Comparison of ENCODE assay signal across 1 cellular context in the genomic region with DNA sequence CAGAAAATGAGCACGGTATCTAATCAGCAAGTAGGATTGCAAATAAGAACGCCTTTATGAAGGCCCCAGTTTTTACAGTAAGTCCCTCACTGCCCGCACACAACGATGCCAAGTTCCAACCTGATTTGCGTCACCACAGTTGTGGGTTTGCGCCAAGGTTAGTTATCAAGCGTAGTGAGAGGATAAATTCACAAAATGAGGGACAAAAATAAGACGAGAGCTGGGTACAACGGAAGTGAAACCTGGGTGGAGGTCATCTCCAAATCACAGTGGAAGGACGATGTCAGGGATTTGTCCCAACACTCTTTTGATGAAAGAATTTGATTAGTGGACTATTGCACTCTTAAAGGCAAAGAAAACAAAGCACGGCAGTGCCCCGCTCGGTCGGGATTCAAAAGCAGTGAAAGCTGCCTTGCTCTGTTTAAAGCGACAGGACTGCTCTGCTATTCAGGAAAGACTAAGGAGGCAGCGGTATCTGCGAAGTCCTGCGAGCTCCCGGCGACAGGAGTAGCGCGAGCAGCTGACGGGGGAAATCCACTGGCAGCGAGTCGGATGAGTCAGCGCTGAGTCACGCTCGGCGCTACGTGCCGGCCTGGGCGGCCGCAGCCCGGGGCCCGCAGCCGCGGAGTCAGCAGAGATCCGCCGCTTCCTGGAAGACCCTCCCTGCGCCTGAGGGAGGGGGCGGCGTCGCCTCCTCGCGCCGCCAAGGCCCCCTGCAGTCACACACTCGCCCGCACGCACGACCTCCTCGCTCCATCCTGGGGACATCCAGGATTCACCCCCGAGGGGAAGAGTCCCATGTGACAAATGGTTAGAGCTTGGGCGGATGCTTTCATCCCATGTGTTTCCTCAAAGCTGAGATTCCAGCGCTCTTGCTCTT.
TF ChIP-seq lines count a peak whose summit lies in the region.

No MANE protein-coding gene starts in this region.

TF ChIP-seq in HepG2, 621 proteins besides CTCF, POLR2A, EP300 and RAD21 (continued from another document and continues in another):
- TF ChIP-seq MTA1 (CRISPR knock-in tag; IDR thresholded peaks at IDR 0.05; ENCODE audit: borderline replicate concordance) (peak; percentile 82; the same call in 1 of the 2 replicates), POLR2AphosphoS5 (IDR thresholded peaks at IDR 0.05; ENCODE audit: low read depth, low read length) (no peak), NRL (CRISPR knock-in tag; IDR thresholded peaks at IDR 0.05; ENCODE audit: borderline replicate concordance) (peak; percentile 92), MEIS1 (CRISPR knock-in tag; IDR thresholded peaks at IDR 0.05; ENCODE audit: borderline replicate concordance) (peak; percentile 48; the same call in 1 of the 2 replicates), ZNF510 (CRISPR knock-in tag; IDR thresholded peaks at IDR 0.05; ENCODE audit: low read depth) (no peak), FOSL1 (CRISPR knock-in tag; IDR thresholded peaks at IDR 0.05; ENCODE audit: borderline replicate concordance) (peak; percentile 93), RFX5 (IDR thresholded peaks at IDR 0.05; ENCODE audit: low read depth, low read length) (no peak), ZNF34 (CRISPR knock-in tag; IDR thresholded peaks at IDR 0.05; ENCODE audit: borderline replicate concordance) (no peak), ZSCAN20 (CRISPR knock-in tag; IDR thresholded peaks at IDR 0.05; ENCODE audit: borderline replicate concordance) (peak; percentile 48), ZNF33B (CRISPR knock-in tag; IDR thresholded peaks at IDR 0.05) (no peak), CAMTA2 (CRISPR knock-in tag; IDR thresholded peaks at IDR 0.05; ENCODE audit: borderline replicate concordance) (no peak), ZNF749 (CRISPR knock-in tag; IDR thresholded peaks at IDR 0.05; ENCODE audit: borderline replicate concordance) (no peak), ZNF773 (CRISPR knock-in tag; IDR thresholded peaks at IDR 0.05; ENCODE audit: borderline replicate concordance) (no peak), SAFB2 (CRISPR knock-in tag; IDR thresholded peaks at IDR 0.05; ENCODE audit: borderline replicate concordance, low read depth) (peak; percentile 86; the same call in 1 of the 2 replicates), ARHGAP35 (CRISPR knock-in tag; IDR thresholded peaks at IDR 0.05; ENCODE audit: borderline replicate concordance) (no peak), NCOA2 (CRISPR knock-in tag; IDR thresholded peaks at IDR 0.05) (no peak), GPN1 (CRISPR knock-in tag; IDR thresholded peaks at IDR 0.05; ENCODE audit: borderline replicate concordance) (no peak), HIVEP1 (CRISPR knock-in tag; IDR thresholded peaks at IDR 0.05) (peak; percentile 74), MXI1 (IDR thresholded peaks at IDR 0.05; ENCODE audit: borderline replicate concordance, low read depth, low read length) (peak; percentile 90; the same call in 2 of the 3 replicates), SCMH1 (CRISPR knock-in tag; IDR thresholded peaks at IDR 0.05; ENCODE audit: borderline replicate concordance) (no peak), ZNF24 (IDR thresholded peaks at IDR 0.05) (no peak), ZNF598 (CRISPR knock-in tag; IDR thresholded peaks at IDR 0.05; ENCODE audit: borderline replicate concordance) (peak; percentile 75; the same call in 1 of the 2 replicates), HNF4A (CRISPR knock-in tag; IDR thresholded peaks at IDR 0.05) (peak; percentile 35), GTF2F1 (IDR thresholded peaks at IDR 0.05; ENCODE audit: low read length) (no peak), REXO4 (CRISPR knock-in tag; IDR thresholded peaks at IDR 0.05; ENCODE audit: borderline replicate concordance) (no peak), PHF20 (CRISPR knock-in tag; IDR thresholded peaks at IDR 0.05) (peak; percentile 68), FOSL2 (CRISPR knock-in tag; IDR thresholded peaks at IDR 0.05) (peak; percentile 98), ZNF225 (CRISPR knock-in tag; IDR thresholded peaks at IDR 0.05) (no peak), ZBTB1 (CRISPR knock-in tag; IDR thresholded peaks at IDR 0.05; ENCODE audit: borderline replicate concordance) (no peak), NFKB2 (CRISPR knock-in tag; IDR thresholded peaks at IDR 0.05; ENCODE audit: borderline replicate concordance) (peak; percentile 75; the same call in 1 of the 2 replicates), ZNF550 (CRISPR knock-in tag; IDR thresholded peaks at IDR 0.05; ENCODE audit: borderline replicate concordance) (no peak), SP1 (IDR thresholded peaks at IDR 0.05) (no peak), SP1 (CRISPR knock-in tag; IDR thresholded peaks at IDR 0.05) (no peak), ZNF251 (CRISPR knock-in tag; IDR thresholded peaks at IDR 0.05) (no peak), POLR2G (IDR thresholded peaks at IDR 0.05; ENCODE audit: low read depth, low read length) (no peak), NONO (IDR thresholded peaks at IDR 0.05) (no peak), NONO (CRISPR knock-in tag; conservative IDR thresholded peaks at IDR 0.05) (peak; percentile 47; the same call in 1 of the 2 replicates), ZNF850 (CRISPR knock-in tag; conservative IDR thresholded peaks at IDR 0.05) (no peak), ZNF724P (CRISPR knock-in tag; IDR thresholded peaks at IDR 0.05; ENCODE audit: borderline replicate concordance) (no peak), ZFP41 (CRISPR knock-in tag; IDR thresholded peaks at IDR 0.05; ENCODE audit: borderline replicate concordance) (peak; percentile 74; the same call in 1 of the 2 replicates)
- TF ChIP-seq, protein P1, sequence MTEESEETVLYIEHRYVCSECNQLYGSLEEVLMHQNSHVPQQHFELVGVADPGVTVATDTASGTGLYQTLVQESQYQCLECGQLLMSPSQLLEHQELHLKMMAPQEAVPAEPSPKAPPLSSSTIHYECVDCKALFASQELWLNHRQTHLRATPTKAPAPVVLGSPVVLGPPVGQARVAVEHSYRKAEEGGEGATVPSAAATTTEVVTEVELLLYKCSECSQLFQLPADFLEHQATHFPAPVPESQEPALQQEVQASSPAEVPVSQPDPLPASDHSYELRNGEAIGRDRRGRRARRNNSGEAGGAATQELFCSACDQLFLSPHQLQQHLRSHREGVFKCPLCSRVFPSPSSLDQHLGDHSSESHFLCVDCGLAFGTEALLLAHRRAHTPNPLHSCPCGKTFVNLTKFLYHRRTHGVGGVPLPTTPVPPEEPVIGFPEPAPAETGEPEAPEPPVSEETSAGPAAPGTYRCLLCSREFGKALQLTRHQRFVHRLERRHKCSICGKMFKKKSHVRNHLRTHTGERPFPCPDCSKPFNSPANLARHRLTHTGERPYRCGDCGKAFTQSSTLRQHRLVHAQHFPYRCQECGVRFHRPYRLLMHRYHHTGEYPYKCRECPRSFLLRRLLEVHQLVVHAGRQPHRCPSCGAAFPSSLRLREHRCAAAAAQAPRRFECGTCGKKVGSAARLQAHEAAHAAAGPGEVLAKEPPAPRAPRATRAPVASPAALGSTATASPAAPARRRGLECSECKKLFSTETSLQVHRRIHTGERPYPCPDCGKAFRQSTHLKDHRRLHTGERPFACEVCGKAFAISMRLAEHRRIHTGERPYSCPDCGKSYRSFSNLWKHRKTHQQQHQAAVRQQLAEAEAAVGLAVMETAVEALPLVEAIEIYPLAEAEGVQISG (CRISPR knock-in tag; IDR thresholded peaks at IDR 0.05), result peak; percentile 83
- TF ChIP-seq, protein P2, sequence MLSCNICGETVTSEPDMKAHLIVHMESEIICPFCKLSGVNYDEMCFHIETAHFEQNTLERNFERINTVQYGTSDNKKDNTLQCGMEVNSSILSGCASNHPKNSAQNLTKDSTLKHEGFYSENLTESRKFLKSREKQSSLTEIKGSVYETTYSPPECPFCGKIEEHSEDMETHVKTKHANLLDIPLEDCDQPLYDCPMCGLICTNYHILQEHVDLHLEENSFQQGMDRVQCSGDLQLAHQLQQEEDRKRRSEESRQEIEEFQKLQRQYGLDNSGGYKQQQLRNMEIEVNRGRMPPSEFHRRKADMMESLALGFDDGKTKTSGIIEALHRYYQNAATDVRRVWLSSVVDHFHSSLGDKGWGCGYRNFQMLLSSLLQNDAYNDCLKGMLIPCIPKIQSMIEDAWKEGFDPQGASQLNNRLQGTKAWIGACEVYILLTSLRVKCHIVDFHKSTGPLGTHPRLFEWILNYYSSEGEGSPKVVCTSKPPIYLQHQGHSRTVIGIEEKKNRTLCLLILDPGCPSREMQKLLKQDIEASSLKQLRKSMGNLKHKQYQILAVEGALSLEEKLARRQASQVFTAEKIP (CRISPR knock-in tag; IDR thresholded peaks at IDR 0.05; ENCODE audit: borderline replicate concordance), result no peak
- TF ChIP-seq, protein P3, sequence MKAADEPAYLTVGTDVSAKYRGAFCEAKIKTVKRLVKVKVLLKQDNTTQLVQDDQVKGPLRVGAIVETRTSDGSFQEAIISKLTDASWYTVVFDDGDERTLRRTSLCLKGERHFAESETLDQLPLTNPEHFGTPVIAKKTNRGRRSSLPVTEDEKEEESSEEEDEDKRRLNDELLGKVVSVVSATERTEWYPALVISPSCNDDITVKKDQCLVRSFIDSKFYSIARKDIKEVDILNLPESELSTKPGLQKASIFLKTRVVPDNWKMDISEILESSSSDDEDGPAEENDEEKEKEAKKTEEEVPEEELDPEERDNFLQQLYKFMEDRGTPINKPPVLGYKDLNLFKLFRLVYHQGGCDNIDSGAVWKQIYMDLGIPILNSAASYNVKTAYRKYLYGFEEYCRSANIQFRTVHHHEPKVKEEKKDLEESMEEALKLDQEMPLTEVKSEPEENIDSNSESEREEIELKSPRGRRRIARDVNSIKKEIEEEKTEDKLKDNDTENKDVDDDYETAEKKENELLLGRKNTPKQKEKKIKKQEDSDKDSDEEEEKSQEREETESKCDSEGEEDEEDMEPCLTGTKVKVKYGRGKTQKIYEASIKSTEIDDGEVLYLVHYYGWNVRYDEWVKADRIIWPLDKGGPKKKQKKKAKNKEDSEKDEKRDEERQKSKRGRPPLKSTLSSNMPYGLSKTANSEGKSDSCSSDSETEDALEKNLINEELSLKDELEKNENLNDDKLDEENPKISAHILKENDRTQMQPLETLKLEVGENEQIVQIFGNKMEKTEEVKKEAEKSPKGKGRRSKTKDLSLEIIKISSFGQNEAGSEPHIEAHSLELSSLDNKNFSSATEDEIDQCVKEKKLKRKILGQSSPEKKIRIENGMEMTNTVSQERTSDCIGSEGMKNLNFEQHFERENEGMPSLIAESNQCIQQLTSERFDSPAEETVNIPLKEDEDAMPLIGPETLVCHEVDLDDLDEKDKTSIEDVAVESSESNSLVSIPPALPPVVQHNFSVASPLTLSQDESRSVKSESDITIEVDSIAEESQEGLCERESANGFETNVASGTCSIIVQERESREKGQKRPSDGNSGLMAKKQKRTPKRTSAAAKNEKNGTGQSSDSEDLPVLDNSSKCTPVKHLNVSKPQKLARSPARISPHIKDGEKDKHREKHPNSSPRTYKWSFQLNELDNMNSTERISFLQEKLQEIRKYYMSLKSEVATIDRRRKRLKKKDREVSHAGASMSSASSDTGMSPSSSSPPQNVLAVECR (CRISPR knock-in tag; IDR thresholded peaks at IDR 0.05; ENCODE audit: borderline replicate concordance), result peak; percentile 95
- TF ChIP-seq, protein P4, sequence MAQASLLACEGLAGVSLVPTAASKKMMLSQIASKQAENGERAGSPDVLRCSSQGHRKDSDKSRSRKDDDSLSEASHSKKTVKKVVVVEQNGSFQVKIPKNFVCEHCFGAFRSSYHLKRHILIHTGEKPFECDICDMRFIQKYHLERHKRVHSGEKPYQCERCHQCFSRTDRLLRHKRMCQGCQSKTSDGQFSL (CRISPR knock-in tag; IDR thresholded peaks at IDR 0.05), result no peak
- TF ChIP-seq, protein P5, sequence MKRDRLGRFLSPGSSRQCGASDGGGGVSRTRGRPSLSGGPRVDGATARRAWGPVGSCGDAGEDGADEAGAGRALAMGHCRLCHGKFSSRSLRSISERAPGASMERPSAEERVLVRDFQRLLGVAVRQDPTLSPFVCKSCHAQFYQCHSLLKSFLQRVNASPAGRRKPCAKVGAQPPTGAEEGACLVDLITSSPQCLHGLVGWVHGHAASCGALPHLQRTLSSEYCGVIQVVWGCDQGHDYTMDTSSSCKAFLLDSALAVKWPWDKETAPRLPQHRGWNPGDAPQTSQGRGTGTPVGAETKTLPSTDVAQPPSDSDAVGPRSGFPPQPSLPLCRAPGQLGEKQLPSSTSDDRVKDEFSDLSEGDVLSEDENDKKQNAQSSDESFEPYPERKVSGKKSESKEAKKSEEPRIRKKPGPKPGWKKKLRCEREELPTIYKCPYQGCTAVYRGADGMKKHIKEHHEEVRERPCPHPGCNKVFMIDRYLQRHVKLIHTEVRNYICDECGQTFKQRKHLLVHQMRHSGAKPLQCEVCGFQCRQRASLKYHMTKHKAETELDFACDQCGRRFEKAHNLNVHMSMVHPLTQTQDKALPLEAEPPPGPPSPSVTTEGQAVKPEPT (CRISPR knock-in tag; IDR thresholded peaks at IDR 0.05; ENCODE audit: low read depth), result no peak
- TF ChIP-seq, protein P6, sequence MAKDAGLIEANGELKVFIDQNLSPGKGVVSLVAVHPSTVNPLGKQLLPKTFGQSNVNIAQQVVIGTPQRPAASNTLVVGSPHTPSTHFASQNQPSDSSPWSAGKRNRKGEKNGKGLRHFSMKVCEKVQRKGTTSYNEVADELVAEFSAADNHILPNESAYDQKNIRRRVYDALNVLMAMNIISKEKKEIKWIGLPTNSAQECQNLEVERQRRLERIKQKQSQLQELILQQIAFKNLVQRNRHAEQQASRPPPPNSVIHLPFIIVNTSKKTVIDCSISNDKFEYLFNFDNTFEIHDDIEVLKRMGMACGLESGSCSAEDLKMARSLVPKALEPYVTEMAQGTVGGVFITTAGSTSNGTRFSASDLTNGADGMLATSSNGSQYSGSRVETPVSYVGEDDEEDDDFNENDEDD (CRISPR knock-in tag; IDR thresholded peaks at IDR 0.05; ENCODE audit: borderline replicate concordance), result peak; percentile 56; the same call in 1 of the 2 replicates
- TF ChIP-seq, protein P7, sequence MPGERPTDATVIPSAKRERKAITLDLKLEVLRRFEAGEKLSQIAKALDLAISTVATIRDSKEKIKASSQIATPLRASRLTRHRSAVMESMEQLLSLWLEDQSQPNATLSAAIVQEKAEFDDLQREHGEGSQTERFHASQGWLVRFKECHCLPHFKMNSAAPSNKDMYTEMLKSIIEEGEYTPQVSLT (CRISPR knock-in tag; IDR thresholded peaks at IDR 0.05; ENCODE audit: borderline replicate concordance, low read depth), result no peak
- TF ChIP-seq, protein P8, sequence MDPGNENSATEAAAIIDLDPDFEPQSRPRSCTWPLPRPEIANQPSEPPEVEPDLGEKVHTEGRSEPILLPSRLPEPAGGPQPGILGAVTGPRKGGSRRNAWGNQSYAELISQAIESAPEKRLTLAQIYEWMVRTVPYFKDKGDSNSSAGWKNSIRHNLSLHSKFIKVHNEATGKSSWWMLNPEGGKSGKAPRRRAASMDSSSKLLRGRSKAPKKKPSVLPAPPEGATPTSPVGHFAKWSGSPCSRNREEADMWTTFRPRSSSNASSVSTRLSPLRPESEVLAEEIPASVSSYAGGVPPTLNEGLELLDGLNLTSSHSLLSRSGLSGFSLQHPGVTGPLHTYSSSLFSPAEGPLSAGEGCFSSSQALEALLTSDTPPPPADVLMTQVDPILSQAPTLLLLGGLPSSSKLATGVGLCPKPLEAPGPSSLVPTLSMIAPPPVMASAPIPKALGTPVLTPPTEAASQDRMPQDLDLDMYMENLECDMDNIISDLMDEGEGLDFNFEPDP (CRISPR knock-in tag; conservative IDR thresholded peaks at IDR 0.05), result 0 out of 2 replicates have a peak, but pooled peaks have one; percentile 76
- TF ChIP-seq, protein P9, sequence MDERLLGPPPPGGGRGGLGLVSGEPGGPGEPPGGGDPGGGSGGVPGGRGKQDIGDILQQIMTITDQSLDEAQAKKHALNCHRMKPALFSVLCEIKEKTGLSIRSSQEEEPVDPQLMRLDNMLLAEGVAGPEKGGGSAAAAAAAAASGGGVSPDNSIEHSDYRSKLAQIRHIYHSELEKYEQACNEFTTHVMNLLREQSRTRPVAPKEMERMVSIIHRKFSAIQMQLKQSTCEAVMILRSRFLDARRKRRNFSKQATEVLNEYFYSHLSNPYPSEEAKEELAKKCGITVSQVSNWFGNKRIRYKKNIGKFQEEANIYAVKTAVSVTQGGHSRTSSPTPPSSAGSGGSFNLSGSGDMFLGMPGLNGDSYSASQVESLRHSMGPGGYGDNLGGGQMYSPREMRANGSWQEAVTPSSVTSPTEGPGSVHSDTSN (CRISPR knock-in tag; IDR thresholded peaks at IDR 0.05), result no peak
